In the genomic region with DNA sequence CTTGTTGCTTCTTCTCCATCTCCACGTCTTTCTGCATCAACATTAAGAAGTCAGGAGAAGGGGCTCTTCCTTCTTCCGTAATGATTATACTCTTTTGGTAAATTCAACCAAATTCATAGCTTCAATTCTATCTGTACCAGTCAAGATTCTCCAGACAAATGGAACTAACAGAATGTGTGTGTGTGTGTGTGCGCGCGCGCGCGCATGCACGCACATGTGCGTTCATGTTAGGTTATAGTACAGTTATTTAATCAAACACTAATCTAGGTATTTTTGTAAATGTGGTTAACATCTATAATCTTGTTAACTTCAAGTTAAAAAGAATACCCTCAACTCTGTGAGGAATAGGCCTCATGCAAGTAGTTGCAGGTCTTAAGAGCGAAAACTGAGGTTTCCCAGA, we compare ENCODE assay signal across 37 cellular contexts.
"Had no signal": no experiment of that assay in that cellular context is flagged by ENCODE, and none has a peak within 500 bp of the region (broad histone marks: within the 10 kb centered on the region; RNA-seq: fewer than 3 reads in every experiment).

No MANE protein-coding gene starts in this region.

- H3K27me3 Mint-ChIP-seq: activated naive CD4-positive, alpha-beta T cell treated with anti-CD3 and anti-CD28 coated beads, Interleukin-2, amount 10 ng/mL, durations not matched to agents 7 days and 5 days; activated naive CD4-positive, alpha-beta T cell treated with anti-CD3 and anti-CD28 coated beads, Interleukin-2, amount 50 U/mL, for 24 hours; activated naive CD8-positive, alpha-beta T cell treated with anti-CD3 and anti-CD28 coated beads for 36 hours; activated naive CD8-positive, alpha-beta T cell treated with anti-CD3 and anti-CD28 coated beads, Interleukin-2, amount 10 ng/mL, durations not matched to agents 7 days and 5 days; activated naive CD8-positive, alpha-beta T cell treated with anti-CD3 and anti-CD28 coated beads, Interleukin-2, amount 50 U/mL, for 24 hours; activated T-cell treated with anti-CD3 and anti-CD28 coated beads, Interleukin-2, amount 50 U/mL, for 24 hours; activated T-helper 17 cell treated with anti-CD3 and anti-CD28 coated beads, Interleukin-2, amount 50 U/mL, for 72 hours; central memory CD8-positive, alpha-beta T cell had no signal

- H3K36me3 ChIP-seq: adrenal gland, ascending aorta, brain microvascular endothelial cell, breast epithelium, cardiac muscle cell had no signal

- H3K4me1 ChIP-seq: adrenal gland, ascending aorta, body of pancreas, breast epithelium had no signal

- H3K27ac Mint-ChIP-seq: activated naive CD4-positive, alpha-beta T cell treated with anti-CD3 and anti-CD28 coated beads for 36 hours; activated naive CD4-positive, alpha-beta T cell treated with anti-CD3 and anti-CD28 coated beads, Interleukin-2, amount 10 ng/mL, durations not matched to agents 7 days and 5 days; activated naive CD4-positive, alpha-beta T cell treated with anti-CD3 and anti-CD28 coated beads, Interleukin-2, amount 50 U/mL, for 24 hours; activated naive CD4-positive, alpha-beta T cell treated with anti-CD3 and anti-CD28 coated beads, Interleukin-2, amount 50 U/mL, for 72 hours; activated naive CD8-positive, alpha-beta T cell; activated naive CD8-positive, alpha-beta T cell treated with anti-CD3 and anti-CD28 coated beads for 36 hours; activated naive CD8-positive, alpha-beta T cell treated with anti-CD3 and anti-CD28 coated beads, Interleukin-2, amount 10 ng/mL, durations not matched to agents 7 days and 5 days; activated naive CD8-positive, alpha-beta T cell treated with anti-CD3 and anti-CD28 coated beads, Interleukin-2, amount 50 U/mL, for 24 hours; activated T-cell treated with anti-CD3 and anti-CD28 coated beads, Interleukin-2, amount 50 U/mL, for 24 hours; activated T-cell treated with anti-CD3 and anti-CD28 coated beads, Interleukin-2, amount 50 U/mL, for 72 hours; activated T-helper 1 cell treated with anti-CD3 and anti-CD28 coated beads, Interleukin-12 subunit alpha, Interleukin-12 subunit beta, Interleukin-2, Interleukin-4 antibody, amounts not matched to agents 30 ng/mL and 10 ng/mL and 1 ng/mL, durations not matched to agents 14 hours and 24 hours and 36 hours; activated T-helper 17 cell treated with anti-CD3 and anti-CD28 coated beads, Interleukin-2, amount 50 U/mL, for 72 hours; activated T-helper 2 cell treated with anti-CD3 and anti-CD28 coated beads, Interferon-gamma antibody, Interleukin-2, Interleukin-4, amounts not matched to agents 10 μg/mL and 5 μg/mL and 100 μg/mL, durations not matched to agents 14 hours and 24 hours and 36 hours; brain had no signal

- H3K36me3 Mint-ChIP-seq: activated naive CD4-positive, alpha-beta T cell treated with anti-CD3 and anti-CD28 coated beads, Interleukin-2, amount 10 ng/mL, durations not matched to agents 7 days and 5 days; activated naive CD4-positive, alpha-beta T cell treated with anti-CD3 and anti-CD28 coated beads, Interleukin-2, amount 50 U/mL, for 24 hours; activated naive CD8-positive, alpha-beta T cell; activated naive CD8-positive, alpha-beta T cell treated with anti-CD3 and anti-CD28 coated beads for 36 hours; activated naive CD8-positive, alpha-beta T cell treated with anti-CD3 and anti-CD28 coated beads, Interleukin-2, amount 10 ng/mL, durations not matched to agents 7 days and 5 days had no signal

- DNase-seq: activated effector memory CD4-positive, alpha-beta T cell treated with anti-CD3 and anti-CD28 coated beads, Interleukin-2, amount 50 U/mL, for 16 hours; activated effector memory CD4-positive, alpha-beta T cell treated with Interleukin-2 at 50 U/mL for 16 hours; activated gamma-delta T cell; activated gamma-delta T cell treated with Interleukin-2 at 50 U/mL for 16 hours; activated naive CD4-positive, alpha-beta T cell; activated naive CD4-positive, alpha-beta T cell treated with anti-CD3 and anti-CD28 coated beads for 36 hours; activated naive CD4-positive, alpha-beta T cell treated with anti-CD3 and anti-CD28 coated beads, Interleukin-2, amount 10 ng/mL, durations not matched to agents 7 days and 5 days; activated naive CD4-positive, alpha-beta T cell treated with anti-CD3 and anti-CD28 coated beads, Interleukin-2, amount 50 U/mL, for 16 hours; activated naive CD4-positive, alpha-beta T cell treated with Interleukin-2 at 50 U/mL for 16 hours; activated naive CD8-positive, alpha-beta T cell treated with anti-CD3 and anti-CD28 coated beads for 36 hours; activated naive CD8-positive, alpha-beta T cell treated with anti-CD3 and anti-CD28 coated beads, Interleukin-2, amount 10 ng/mL, durations not matched to agents 7 days and 5 days; activated naive CD8-positive, alpha-beta T cell treated with anti-CD3 and anti-CD28 coated beads, Interleukin-2, amount 50 U/mL, for 24 hours; activated T-cell treated with anti-CD3 and anti-CD28 coated beads, Interleukin-2, amount 50 U/mL, for 24 hours; activated T-cell treated with anti-CD3 and anti-CD28 coated beads, Interleukin-2, amount 50 U/mL, for 4 hours; activated T-cell treated with anti-CD3 and anti-CD28 coated beads, Interleukin-2, amount 50 U/mL, for 48 hours; activated T-cell treated with anti-CD3 and anti-CD28 coated beads, Interleukin-2, amount 50 U/mL, for 72 hours; adrenal gland; amniotic stem cell; amygdala; anterior cingulate cortex; aorta; body of pancreas; brain microvascular endothelial cell; caudate nucleus; central memory CD4-positive, alpha-beta T cell; cerebellar nuclear complex had no signal

- H3K4me1 Mint-ChIP-seq: activated naive CD4-positive, alpha-beta T cell treated with anti-CD3 and anti-CD28 coated beads, Interleukin-2, amount 10 ng/mL, durations not matched to agents 7 days and 5 days; activated naive CD4-positive, alpha-beta T cell treated with anti-CD3 and anti-CD28 coated beads, Interleukin-2, amount 50 U/mL, for 24 hours; activated naive CD8-positive, alpha-beta T cell treated with anti-CD3 and anti-CD28 coated beads for 36 hours; activated naive CD8-positive, alpha-beta T cell treated with anti-CD3 and anti-CD28 coated beads, Interleukin-2, amount 10 ng/mL, durations not matched to agents 7 days and 5 days; activated naive CD8-positive, alpha-beta T cell treated with anti-CD3 and anti-CD28 coated beads, Interleukin-2, amount 50 U/mL, for 24 hours; activated T-helper 17 cell treated with anti-CD3 and anti-CD28 coated beads, Interleukin-2, amount 50 U/mL, for 72 hours; central memory CD8-positive, alpha-beta T cell had no signal

- H3K4me3 Mint-ChIP-seq: activated naive CD4-positive, alpha-beta T cell treated with anti-CD3 and anti-CD28 coated beads for 36 hours; activated naive CD4-positive, alpha-beta T cell treated with anti-CD3 and anti-CD28 coated beads, Interleukin-2, amount 10 ng/mL, durations not matched to agents 7 days and 5 days; activated naive CD4-positive, alpha-beta T cell treated with anti-CD3 and anti-CD28 coated beads, Interleukin-2, amount 50 U/mL, for 24 hours; activated naive CD8-positive, alpha-beta T cell; activated naive CD8-positive, alpha-beta T cell treated with anti-CD3 and anti-CD28 coated beads for 36 hours; activated naive CD8-positive, alpha-beta T cell treated with anti-CD3 and anti-CD28 coated beads, Interleukin-2, amount 10 ng/mL, durations not matched to agents 7 days and 5 days; activated naive CD8-positive, alpha-beta T cell treated with anti-CD3 and anti-CD28 coated beads, Interleukin-2, amount 50 U/mL, for 24 hours; activated T-cell treated with anti-CD3 and anti-CD28 coated beads, Interleukin-2, amount 50 U/mL, for 24 hours; activated T-cell treated with anti-CD3 and anti-CD28 coated beads, Interleukin-2, amount 50 U/mL, for 4 hours; activated T-cell treated with anti-CD3 and anti-CD28 coated beads, Interleukin-2, amount 50 U/mL, for 72 hours; activated T-helper 1 cell treated with anti-CD3 and anti-CD28 coated beads, Interleukin-12 subunit alpha, Interleukin-12 subunit beta, Interleukin-2, Interleukin-4 antibody, amounts not matched to agents 30 ng/mL and 10 ng/mL and 1 ng/mL, durations not matched to agents 14 hours and 24 hours and 36 hours; activated T-helper 17 cell treated with anti-CD3 and anti-CD28 coated beads, Interleukin-2, amount 50 U/mL, for 72 hours; brain; central memory CD8-positive, alpha-beta T cell had no signal

- H3K9me3 ChIP-seq: adrenal gland, ascending aorta, body of pancreas had no signal

- H3K4me3 ChIP-seq: adrenal gland, ascending aorta, body of pancreas, breast epithelium, cardiac muscle cell had no signal

- H3K27ac ChIP-seq: adrenal gland, ascending aorta, body of pancreas, brain microvascular endothelial cell, breast epithelium, cardiac muscle cell had no signal
